In the genomic region with DNA sequence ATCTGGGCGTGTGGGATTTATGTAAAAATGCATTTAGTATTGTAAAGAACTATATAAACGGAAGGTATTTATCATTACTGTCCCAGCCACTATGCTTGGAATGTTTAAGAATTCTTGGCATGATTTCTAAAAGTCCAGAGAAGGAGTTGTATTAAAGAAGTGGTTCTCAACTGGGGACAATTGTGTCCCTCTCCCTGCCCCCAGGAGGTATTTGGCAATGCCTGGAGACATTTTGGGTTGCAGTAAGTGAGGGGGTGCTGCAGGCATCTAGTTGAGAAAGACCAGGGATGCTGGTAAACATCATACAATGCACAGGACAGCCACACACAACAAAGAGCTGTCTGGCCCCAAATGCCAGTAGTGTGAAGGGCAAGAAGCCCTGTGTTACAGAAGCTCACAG, we compare ENCODE assay signal across 1 cellular context.
TF ChIP-seq lines count a peak whose summit lies in the region.

No MANE protein-coding gene starts in this region.

TF ChIP-seq in H1, 55 proteins besides CTCF, POLR2A, EP300 and RAD21:
- TF ChIP-seq SP1 (IDR thresholded peaks at IDR 0.05; ENCODE audit: low read depth, low read length) (no peak), SIN3A (conservative IDR thresholded peaks at IDR 0.05 in 1 of 2, IDR thresholded peaks at IDR 0.05 in 1 of 2; ENCODE audit: low read depth in 1 of 2, low read length in 2 of 2) (no peak), POLR2AphosphoS5 (IDR thresholded peaks at IDR 0.05; ENCODE audit: low read depth, low read length) (peak; percentile 41; the same call in 1 of the 2 replicates), SIX5 (IDR thresholded peaks at IDR 0.05; ENCODE audit: low read depth, low read length) (no peak)
